In the genomic region with DNA sequence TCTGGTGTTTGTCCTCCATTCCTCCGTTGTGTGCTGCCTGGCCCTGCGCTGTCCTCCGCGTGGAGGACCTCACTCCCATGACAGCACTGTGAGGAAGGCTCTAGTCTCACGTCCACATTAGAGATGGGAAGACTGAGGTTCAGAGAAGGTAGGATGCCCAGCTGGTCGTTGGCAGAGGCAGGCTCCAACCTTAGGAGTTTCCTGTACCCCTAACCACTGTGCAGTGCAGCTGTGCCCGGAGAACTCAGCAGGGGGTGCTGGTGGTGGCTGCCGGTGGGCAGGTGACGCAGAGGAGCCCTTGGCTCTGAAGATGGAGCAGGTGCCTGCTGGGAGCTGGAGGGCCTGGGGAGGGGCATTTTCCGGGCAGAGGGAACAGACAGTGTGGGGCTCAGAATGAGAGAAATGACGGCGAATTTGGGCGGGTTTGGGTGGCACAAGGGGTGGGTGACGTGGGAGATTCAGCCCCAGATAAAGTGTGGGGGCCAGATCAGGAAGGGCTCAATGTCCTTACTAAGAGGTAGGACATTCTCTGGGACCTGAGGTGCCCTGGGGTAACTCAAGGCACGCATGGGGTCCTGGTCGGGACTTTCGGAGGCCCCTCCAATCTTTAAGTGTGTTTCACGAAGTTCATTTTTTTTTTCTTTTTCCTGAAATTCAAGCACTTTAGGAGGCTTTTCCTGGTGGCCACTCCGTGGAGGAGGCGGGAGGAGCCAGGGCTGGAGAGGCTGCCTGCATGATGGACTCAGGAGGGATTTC, we compare ENCODE assay signal across 15 cellular contexts.
DNase-seq lines count a peak whose midpoint lies in the region; ATAC-seq and TF ChIP-seq lines count a peak whose summit lies in the region.
"Had no signal": no experiment of that assay in that cellular context is flagged by ENCODE, and none has a peak within 500 bp of the region (broad histone marks: within the 10 kb centered on the region; RNA-seq: fewer than 3 reads in every experiment).

No MANE protein-coding gene starts in this region.

- H2AFZ ChIP-seq in HCT116 (ENCODE audit: low read depth, low read length, poor library complexity, severe bottlenecking) = no peak overlapping the region
- H2AFZ ChIP-seq: GM23338 had no signal

- no peak overlapping the region for H3K27ac ChIP-seq in HCT116 (ENCODE audit: low read depth, low read length)
- H3K27ac ChIP-seq: BLaER1 had no signal

- H3K9me2 ChIP-seq in HCT116 (ENCODE audit: insufficient read depth) = no peaks in the 10 kb centered on the region

- peak; percentile 9 for DNase-seq in activated CD8-positive, alpha-beta memory T cell treated with anti-CD3 and anti-CD28 coated beads, Interleukin-2, amount 10 ng/mL, durations not matched to agents 7 days and 5 days
- DNase-seq in activated CD8-positive, alpha-beta memory T cell treated with anti-CD3 and anti-CD28 coated beads, Interleukin-2, amount 50 U/mL, for 4 hours = no peak
- DNase-seq in HCT116 (ENCODE audit: low read depth, low spot score) (no peak), ureter (ENCODE audit: low spot score) (peak; percentile 31), NCI-H510A treated with DMSO at 0.1 percent for 48 hours (lab: John Stamatoyannopoulos, UW) (no peak)
- DNase-seq in stimulated activated CD4-positive, alpha-beta T cell treated with anti-CD3 and anti-CD28 coated beads, Interleukin-12 subunit alpha, Interleukin-12 subunit beta, amount 100 ng/mL, for 4 hours = no peak
- DNase-seq: GDM1; NCI-H1048; NCI-H1694; NCI-H446; NK-92 treated with Interleukin-12 subunit alpha and Interleukin-12 subunit beta, amount 100 ng/mL, for 24 hours had no signal

- RAD21 ChIA-PET in HCT116 (lab: Charles Lee; ENCODE audit: low non-redundant PET in 1 of 2, low total read pairs in 2 of 2, uncharacterized antibody in 2 of 2, unreplicated experiment in 2 of 2) = no interaction called here

- H3K27me3 Mint-ChIP-seq in activated CD8-positive, alpha-beta memory T cell treated with anti-CD3 and anti-CD28 coated beads, Interleukin-2, amount 10 ng/mL, durations not matched to agents 7 days and 5 days = no peaks in the 10 kb centered on the region

- peaks cover 4 to 21% of the 10 kb centered on the region in 2 experiments; a peak in 3 of 4 replicates for H3K4me1 ChIP-seq in HCT116 (ENCODE audit: control insufficient read depth in 1 of 2, insufficient read depth in 2 of 2, low read length in 2 of 2)
- H3K4me1 ChIP-seq: BLaER1 had no signal

- intact Hi-C loops in HCT116 (cut with micrococcal nuclease) = no loop called here

- no peaks in the 10 kb centered on the region for H4K20me1 ChIP-seq in HCT116 (ENCODE audit: insufficient read depth)
- H4K20me1 ChIP-seq: BLaER1 had no signal

- TF ChIP-seq CTCF in HCT116 (IDR thresholded peaks at IDR 0.05 in 2 of 3, conservative IDR thresholded peaks at IDR 0.05 in 1 of 3; ENCODE audit: borderline replicate concordance in 1 of 3, insufficient read depth in 1 of 3, low read depth in 2 of 3, low read length in 2 of 3) = no peak

- H3K4me1 Mint-ChIP-seq in activated CD8-positive, alpha-beta memory T cell treated with anti-CD3 and anti-CD28 coated beads, Interleukin-2, amount 10 ng/mL, durations not matched to agents 7 days and 5 days = no peaks in the 10 kb centered on the region
- H3K4me1 Mint-ChIP-seq: GM23338 had no signal

- no TSS peak for BruUV-seq in HCT116 (replicated peaks; lab: Mats Ljungman, UMichigan)

- POLR2A ChIA-PET in HCT116 (lab: Charles Lee) = no interaction called here

- H3K27me3 ChIP-seq in HCT116 (ENCODE audit: insufficient read depth, low read length) = no peaks in the 10 kb centered on the region
- H3K27me3 ChIP-seq: BLaER1 had no signal

- H3K9me3 ChIP-seq in HCT116 (ENCODE audit: control insufficient read depth in 1 of 2, insufficient read depth in 1 of 2, low read depth in 1 of 2, low read length in 2 of 2) (no peaks in the 10 kb centered on the region), iPS-18c (ENCODE audit: control insufficient read depth, insufficient read depth, low read length) (peaks cover 62% of the 10 kb centered on the region)
- H3K9me3 ChIP-seq: BLaER1 had no signal

- no peak overlapping the region for H3K9ac ChIP-seq in HCT116 (ENCODE audit: low read length)
- H3K9ac ChIP-seq: BLaER1 had no signal

- no peak overlapping the region for H3K4me3 Mint-ChIP-seq in activated CD8-positive, alpha-beta memory T cell treated with anti-CD3 and anti-CD28 coated beads, Interleukin-2, amount 10 ng/mL, durations not matched to agents 7 days and 5 days
- H3K4me3 Mint-ChIP-seq: CD8-positive, alpha-beta T cell; GM23338 had no signal

- H3K4me3 ChIP-seq in HCT116 (replicated peaks in 1 of 2; ENCODE audit: low read depth in 1 of 2, low read length in 2 of 2) (no peak overlapping the region), iPS-18c (ENCODE audit: insufficient read depth, low read depth, low read length) (0 out of 2 replicates have a peak overlapping the region, but pooled peaks have one; percentile 3)
- H3K4me3 ChIP-seq: BLaER1, GM23338 had no signal

- peak overlapping the region; percentile 33; the same call in 1 of the 2 replicates for H3K4me2 ChIP-seq in HCT116 (ENCODE audit: low read length)
- H3K4me2 ChIP-seq: BLaER1, GM23338 had no signal

- no peak for TF ChIP-seq POLR2A in HCT116 (IDR thresholded peaks at IDR 0.05; ENCODE audit: borderline replicate concordance, extremely low read depth, insufficient read depth, insufficient read length)

- no peaks in the 10 kb centered on the region for H3K36me3 Mint-ChIP-seq in activated CD8-positive, alpha-beta memory T cell treated with anti-CD3 and anti-CD28 coated beads, Interleukin-2, amount 10 ng/mL, durations not matched to agents 7 days and 5 days
- H3K36me3 Mint-ChIP-seq: CD8-positive, alpha-beta T cell had no signal

- H3K27ac Mint-ChIP-seq in activated CD8-positive, alpha-beta memory T cell treated with anti-CD3 and anti-CD28 coated beads, Interleukin-2, amount 10 ng/mL, durations not matched to agents 7 days and 5 days = no peak overlapping the region
- H3K27ac Mint-ChIP-seq: CD8-positive, alpha-beta T cell; GM23338 had no signal

- TF ChIP-seq RAD21 in HCT116 (IDR thresholded peaks at IDR 0.05; ENCODE audit: low read depth) = no peak

- CTCF ChIA-PET in activated CD8-positive, alpha-beta memory T cell treated with anti-CD3 and anti-CD28 coated beads, Interleukin-2, amount 10 ng/mL, durations not matched to agents 7 days and 5 days (lab: Charles Lee) = no interaction called here
- CTCF ChIA-PET in HCT116 (lab: Charles Lee) = no interaction called here

- no peak for ATAC-seq in activated CD8-positive, alpha-beta memory T cell treated with anti-CD3 and anti-CD28 coated beads, Interleukin-2, amount 10 ng/mL, durations not matched to agents 7 days and 5 days
- peak; percentile 33; the same call in 1 of the 2 replicates for ATAC-seq in HCT116
- ATAC-seq: CD8-positive, alpha-beta T cell; GM23338 had no signal

- H3K36me3 ChIP-seq in HCT116 (ENCODE audit: control insufficient read depth in 1 of 2, insufficient read depth in 2 of 2, low read length in 2 of 2) = no peaks in the 10 kb centered on the region
- H3K36me3 ChIP-seq: BLaER1 had no signal

- no peaks in the 10 kb centered on the region for H3K79me2 ChIP-seq in HCT116 (ENCODE audit: insufficient read depth, low read length)

- no peaks in the 10 kb centered on the region for H3K9me3 Mint-ChIP-seq in activated CD8-positive, alpha-beta memory T cell treated with anti-CD3 and anti-CD28 coated beads, Interleukin-2, amount 10 ng/mL, durations not matched to agents 7 days and 5 days (ENCODE audit: low read depth)
- H3K9me3 Mint-ChIP-seq: CD8-positive, alpha-beta T cell had no signal

TF ChIP-seq in HCT116, 20 proteins besides CTCF, POLR2A, EP300 and RAD21 (continues in another document):
- TF ChIP-seq, protein P1, sequence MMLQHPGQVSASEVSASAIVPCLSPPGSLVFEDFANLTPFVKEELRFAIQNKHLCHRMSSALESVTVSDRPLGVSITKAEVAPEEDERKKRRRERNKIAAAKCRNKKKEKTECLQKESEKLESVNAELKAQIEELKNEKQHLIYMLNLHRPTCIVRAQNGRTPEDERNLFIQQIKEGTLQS (IDR thresholded peaks at IDR 0.05) = no peak
- TF ChIP-seq, protein P2, sequence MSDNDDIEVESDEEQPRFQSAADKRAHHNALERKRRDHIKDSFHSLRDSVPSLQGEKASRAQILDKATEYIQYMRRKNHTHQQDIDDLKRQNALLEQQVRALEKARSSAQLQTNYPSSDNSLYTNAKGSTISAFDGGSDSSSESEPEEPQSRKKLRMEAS (IDR thresholded peaks at IDR 0.05) = no peak
- no peak for TF ChIP-seq EZH2phosphoT487 (IDR thresholded peaks at IDR 0.05; ENCODE audit: borderline replicate concordance)
- no peak for TF ChIP-seq CBX3 (IDR thresholded peaks at IDR 0.05; ENCODE audit: low read depth)
- no peak for TF ChIP-seq JUND (IDR thresholded peaks at IDR 0.05)
- no peak for TF ChIP-seq YY1 (IDR thresholded peaks at IDR 0.05; ENCODE audit: extremely low read depth, insufficient replicate concordance, low read depth, low read length)
- no peak for TF ChIP-seq TCF7L2 (IDR thresholded peaks at IDR 0.05; ENCODE audit: borderline replicate concordance, extremely low read depth, insufficient read depth, insufficient read length)
- TF ChIP-seq FOSL1 (IDR thresholded peaks at IDR 0.05; ENCODE audit: low read depth) = no peak
- TF ChIP-seq ZNF274 (IDR thresholded peaks at IDR 0.05; ENCODE audit: low read depth, low read length) = no peak
- TF ChIP-seq, protein P3, sequence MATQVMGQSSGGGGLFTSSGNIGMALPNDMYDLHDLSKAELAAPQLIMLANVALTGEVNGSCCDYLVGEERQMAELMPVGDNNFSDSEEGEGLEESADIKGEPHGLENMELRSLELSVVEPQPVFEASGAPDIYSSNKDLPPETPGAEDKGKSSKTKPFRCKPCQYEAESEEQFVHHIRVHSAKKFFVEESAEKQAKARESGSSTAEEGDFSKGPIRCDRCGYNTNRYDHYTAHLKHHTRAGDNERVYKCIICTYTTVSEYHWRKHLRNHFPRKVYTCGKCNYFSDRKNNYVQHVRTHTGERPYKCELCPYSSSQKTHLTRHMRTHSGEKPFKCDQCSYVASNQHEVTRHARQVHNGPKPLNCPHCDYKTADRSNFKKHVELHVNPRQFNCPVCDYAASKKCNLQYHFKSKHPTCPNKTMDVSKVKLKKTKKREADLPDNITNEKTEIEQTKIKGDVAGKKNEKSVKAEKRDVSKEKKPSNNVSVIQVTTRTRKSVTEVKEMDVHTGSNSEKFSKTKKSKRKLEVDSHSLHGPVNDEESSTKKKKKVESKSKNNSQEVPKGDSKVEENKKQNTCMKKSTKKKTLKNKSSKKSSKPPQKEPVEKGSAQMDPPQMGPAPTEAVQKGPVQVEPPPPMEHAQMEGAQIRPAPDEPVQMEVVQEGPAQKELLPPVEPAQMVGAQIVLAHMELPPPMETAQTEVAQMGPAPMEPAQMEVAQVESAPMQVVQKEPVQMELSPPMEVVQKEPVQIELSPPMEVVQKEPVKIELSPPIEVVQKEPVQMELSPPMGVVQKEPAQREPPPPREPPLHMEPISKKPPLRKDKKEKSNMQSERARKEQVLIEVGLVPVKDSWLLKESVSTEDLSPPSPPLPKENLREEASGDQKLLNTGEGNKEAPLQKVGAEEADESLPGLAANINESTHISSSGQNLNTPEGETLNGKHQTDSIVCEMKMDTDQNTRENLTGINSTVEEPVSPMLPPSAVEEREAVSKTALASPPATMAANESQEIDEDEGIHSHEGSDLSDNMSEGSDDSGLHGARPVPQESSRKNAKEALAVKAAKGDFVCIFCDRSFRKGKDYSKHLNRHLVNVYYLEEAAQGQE (IDR thresholded peaks at IDR 0.05; ENCODE audit: low read depth) = no peak

Comparison
In these comparisons a context has a peak if more than half of its experiments do, and no peak if none do; other contexts are left out.
1. DNase-seq: peak in activated CD8-positive, alpha-beta memory T cell treated with anti-CD3 and anti-CD28 coated beads, Interleukin-2, amount 10 ng/mL, durations not matched to agents 7 days and 5 days (single experiment) and ureter (single experiment); none in activated CD8-positive, alpha-beta memory T cell treated with anti-CD3 and anti-CD28 coated beads, Interleukin-2, amount 50 U/mL, for 4 hours (single experiment), HCT116 (single experiment), NCI-H510A treated with DMSO at 0.1 percent for 48 hours (single experiment) and stimulated activated CD4-positive, alpha-beta T cell treated with anti-CD3 and anti-CD28 coated beads, Interleukin-12 subunit alpha, Interleukin-12 subunit beta, amount 100 ng/mL, for 4 hours (single experiment).